1 cellular context compared by ENCODE assay signal in the genomic region with DNA sequence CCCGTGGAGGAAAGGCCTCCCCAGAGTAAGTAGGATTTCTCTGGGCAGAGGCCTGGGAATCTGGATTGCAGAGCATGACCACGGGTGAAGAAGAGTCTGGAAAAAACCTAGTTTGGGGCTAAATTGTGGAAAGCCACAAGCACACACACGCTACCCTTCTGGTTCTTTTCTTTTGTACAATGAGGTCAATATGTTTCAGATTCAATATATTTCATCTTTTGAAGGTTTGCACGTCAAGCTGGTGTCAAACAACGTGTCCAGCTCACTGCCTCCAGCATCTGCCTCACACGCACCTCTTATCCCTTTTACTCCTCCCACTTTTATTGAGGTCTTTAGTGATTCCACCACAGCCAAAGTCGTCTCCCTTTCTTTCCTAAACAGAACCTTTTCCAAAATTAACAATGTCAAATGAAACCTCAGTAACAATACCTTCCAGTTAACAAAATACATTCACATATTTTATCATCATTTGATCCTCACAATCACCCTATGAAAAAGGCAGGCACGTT.
TF ChIP-seq lines count a peak whose summit lies in the region.

No MANE protein-coding gene starts in this region.

TF ChIP-seq in SK-N-SH, 30 proteins besides CTCF, POLR2A, EP300 and RAD21 (continued from another document):
- TF ChIP-seq, protein P1, sequence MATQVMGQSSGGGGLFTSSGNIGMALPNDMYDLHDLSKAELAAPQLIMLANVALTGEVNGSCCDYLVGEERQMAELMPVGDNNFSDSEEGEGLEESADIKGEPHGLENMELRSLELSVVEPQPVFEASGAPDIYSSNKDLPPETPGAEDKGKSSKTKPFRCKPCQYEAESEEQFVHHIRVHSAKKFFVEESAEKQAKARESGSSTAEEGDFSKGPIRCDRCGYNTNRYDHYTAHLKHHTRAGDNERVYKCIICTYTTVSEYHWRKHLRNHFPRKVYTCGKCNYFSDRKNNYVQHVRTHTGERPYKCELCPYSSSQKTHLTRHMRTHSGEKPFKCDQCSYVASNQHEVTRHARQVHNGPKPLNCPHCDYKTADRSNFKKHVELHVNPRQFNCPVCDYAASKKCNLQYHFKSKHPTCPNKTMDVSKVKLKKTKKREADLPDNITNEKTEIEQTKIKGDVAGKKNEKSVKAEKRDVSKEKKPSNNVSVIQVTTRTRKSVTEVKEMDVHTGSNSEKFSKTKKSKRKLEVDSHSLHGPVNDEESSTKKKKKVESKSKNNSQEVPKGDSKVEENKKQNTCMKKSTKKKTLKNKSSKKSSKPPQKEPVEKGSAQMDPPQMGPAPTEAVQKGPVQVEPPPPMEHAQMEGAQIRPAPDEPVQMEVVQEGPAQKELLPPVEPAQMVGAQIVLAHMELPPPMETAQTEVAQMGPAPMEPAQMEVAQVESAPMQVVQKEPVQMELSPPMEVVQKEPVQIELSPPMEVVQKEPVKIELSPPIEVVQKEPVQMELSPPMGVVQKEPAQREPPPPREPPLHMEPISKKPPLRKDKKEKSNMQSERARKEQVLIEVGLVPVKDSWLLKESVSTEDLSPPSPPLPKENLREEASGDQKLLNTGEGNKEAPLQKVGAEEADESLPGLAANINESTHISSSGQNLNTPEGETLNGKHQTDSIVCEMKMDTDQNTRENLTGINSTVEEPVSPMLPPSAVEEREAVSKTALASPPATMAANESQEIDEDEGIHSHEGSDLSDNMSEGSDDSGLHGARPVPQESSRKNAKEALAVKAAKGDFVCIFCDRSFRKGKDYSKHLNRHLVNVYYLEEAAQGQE (IDR thresholded peaks at IDR 0.05; ENCODE audit: low read depth, low read length): no peak
- TF ChIP-seq ELF1 (IDR thresholded peaks at IDR 0.05) (no peak), FOXJ3 (CRISPR knock-in tag; IDR thresholded peaks at IDR 0.05) (no peak), POLR2AphosphoS5 (IDR thresholded peaks at IDR 0.05; ENCODE audit: low read depth, low read length) (no peak), JUND (IDR thresholded peaks at IDR 0.05) (no peak), MXI1 (IDR thresholded peaks at IDR 0.05; ENCODE audit: low read depth, low read length) (no peak), YY1 (IDR thresholded peaks at IDR 0.05; ENCODE audit: low read depth) (no peak), EZH2phosphoT487 (IDR thresholded peaks at IDR 0.05; ENCODE audit: borderline replicate concordance, low read depth) (no peak), NRF1 (IDR thresholded peaks at IDR 0.05; ENCODE audit: low read depth, low read length) (no peak), PBX3 (IDR thresholded peaks at IDR 0.05) (no peak), TAF1 (IDR thresholded peaks at IDR 0.05; ENCODE audit: borderline replicate concordance, low read depth, low read length) (no peak)
- TF ChIP-seq, protein P2, sequence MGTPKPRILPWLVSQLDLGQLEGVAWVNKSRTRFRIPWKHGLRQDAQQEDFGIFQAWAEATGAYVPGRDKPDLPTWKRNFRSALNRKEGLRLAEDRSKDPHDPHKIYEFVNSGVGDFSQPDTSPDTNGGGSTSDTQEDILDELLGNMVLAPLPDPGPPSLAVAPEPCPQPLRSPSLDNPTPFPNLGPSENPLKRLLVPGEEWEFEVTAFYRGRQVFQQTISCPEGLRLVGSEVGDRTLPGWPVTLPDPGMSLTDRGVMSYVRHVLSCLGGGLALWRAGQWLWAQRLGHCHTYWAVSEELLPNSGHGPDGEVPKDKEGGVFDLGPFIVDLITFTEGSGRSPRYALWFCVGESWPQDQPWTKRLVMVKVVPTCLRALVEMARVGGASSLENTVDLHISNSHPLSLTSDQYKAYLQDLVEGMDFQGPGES (IDR thresholded peaks at IDR 0.05; ENCODE audit: low read depth, low read length): no peak
